ENCODE assay signal across 15 cellular contexts in the genomic region with DNA sequence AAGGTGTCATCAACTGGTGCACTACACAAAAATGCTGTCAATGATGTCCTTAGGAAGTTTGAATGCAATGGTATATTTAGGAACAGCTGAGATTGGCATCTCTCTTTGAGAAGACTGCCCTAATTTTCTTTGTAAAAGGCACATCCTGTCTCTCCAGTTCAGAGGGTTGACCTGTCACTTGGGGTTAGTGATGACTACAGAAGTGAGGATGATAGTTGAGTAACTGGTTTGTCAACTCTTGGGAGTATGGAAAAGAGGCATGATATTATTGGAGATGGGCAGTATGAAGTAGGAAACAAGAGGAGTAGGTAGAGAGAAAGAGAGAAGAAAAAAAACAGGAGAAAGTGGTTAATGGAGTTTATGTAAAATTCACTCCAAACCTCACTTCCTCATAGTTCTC.
"Had no signal": no experiment of that assay in that cellular context is flagged by ENCODE, and none has a peak within 500 bp of the region (broad histone marks: within the 10 kb centered on the region; RNA-seq: fewer than 3 reads in every experiment).

No MANE protein-coding gene starts in this region.

- DNase-seq: activated CD4-positive, alpha-beta T cell treated with anti-CD3 and anti-CD28 coated beads, Interleukin-2, amount 50 U/mL, for 4 hours; activated CD4-positive, CD25-positive, alpha-beta regulatory T cell treated with anti-CD3 and anti-CD28 coated beads, Interleukin-2, amount 50 U/mL, for 72 hours; activated T-cell treated with anti-CD3 and anti-CD28 coated beads, Interleukin-2, amount 50 U/mL, for 1 hour; amygdala; cerebellar nuclear complex; erythroblast; hippocampal formation; left cardiac atrium; lower lobe of right lung; naive thymus-derived CD4-positive, alpha-beta T cell; sigmoid colon; stimulated activated CD4-positive, alpha-beta T cell treated with anti-CD3 and anti-CD28 coated beads, Interleukin-12 subunit alpha, Interleukin-12 subunit beta, amount 100 ng/mL, for 4 hours; stimulated activated naive CD8-positive, alpha-beta T cell treated with anti-CD3 and anti-CD28 coated beads, Interleukin-15, Interleukin-2, amounts not matched to agents 100 U/mL and 50 U/mL, for 24 hours; upper lobe of right lung had no signal

- H3K4me1 ChIP-seq: lower lobe of right lung, suprapubic skin, upper lobe of right lung had no signal

- H3K4me3 ChIP-seq: lower lobe of right lung, sigmoid colon, suprapubic skin, upper lobe of right lung had no signal

- H3K36me3 ChIP-seq: lower lobe of right lung, sigmoid colon, suprapubic skin, upper lobe of right lung had no signal

- H3K27ac ChIP-seq: lower lobe of right lung, sigmoid colon, suprapubic skin, upper lobe of right lung had no signal

- H3K9me3 ChIP-seq: lower lobe of right lung, sigmoid colon, suprapubic skin, upper lobe of right lung had no signal

- ATAC-seq: left cardiac atrium; lower lobe of right lung; naive thymus-derived CD4-positive, alpha-beta T cell; stimulated activated naive CD8-positive, alpha-beta T cell treated with anti-CD3 and anti-CD28 coated beads, Interleukin-15, Interleukin-2, amounts not matched to agents 100 U/mL and 50 U/mL, for 24 hours; upper lobe of right lung had no signal

- H3K27me3 ChIP-seq: sigmoid colon, suprapubic skin, upper lobe of right lung had no signal
